In genomic region chr13:34039678-34040077, GRCh38 we compare ENCODE assay signal across 15 cellular contexts.
DNase-seq lines count a peak whose midpoint lies in the region; ATAC-seq, FAIRE-seq and TF ChIP-seq lines count a peak whose summit lies in the region.
"Had no signal": no experiment of that assay in that cellular context is flagged by ENCODE, and none has a peak within 500 bp of the region (broad histone marks: within the 10 kb centered on the region; RNA-seq: fewer than 3 reads in every experiment).

No MANE protein-coding gene starts in this region.

- H3K27ac ChIP-seq in OCI-LY1 (ENCODE audit: low read depth, low read length, poor library complexity, severe bottlenecking) (peak overlapping the region; percentile 74), keratinocyte (ENCODE audit: control insufficient read depth, insufficient read depth, low read length) (no peak overlapping the region), esophagus muscularis mucosa (replicated peaks in 1 of 4) (no peak overlapping the region)
- H3K27ac ChIP-seq: C4-2B had no signal

- H4K20me1 ChIP-seq in OCI-LY1 (ENCODE audit: insufficient read depth, low read length), result no peaks in the 10 kb centered on the region
- no peaks in the 10 kb centered on the region for H4K20me1 ChIP-seq in keratinocyte (ENCODE audit: control insufficient read depth, extremely low read depth, insufficient read depth, low read length)

- H3K4me1 ChIP-seq in OCI-LY1 (ENCODE audit: insufficient read depth, low read length, severe bottlenecking), result peaks cover 36% of the 10 kb centered on the region
- peaks cover 41% of the 10 kb centered on the region for H3K4me1 ChIP-seq in keratinocyte (ENCODE audit: control insufficient read depth, extremely low read depth, insufficient read depth, low read length)
- peaks cover 0 to 9% (median 8%) of the 10 kb centered on the region in 4 donors for H3K4me1 ChIP-seq in esophagus muscularis mucosa
- H3K4me1 ChIP-seq: BE2C had no signal

- dilution Hi-C loops in keratinocyte (cut with MboI; ENCODE audit: extremely low pct_ligation_motif_present, low sequenced_read_pairs), result no loop called here

- TF ChIP-seq CTCF in OCI-LY1 (IDR thresholded peaks at IDR 0.05; ENCODE audit: low read length) (no peak), WTC11 (IDR thresholded peaks at IDR 0.05) (no peak), keratinocyte (optimal IDR thresholded peaks at IDR 0.05 in 1 of 3, IDR thresholded peaks at IDR 0.05 in 1 of 3, conservative IDR thresholded peaks at IDR 0.05 in 1 of 3; ENCODE audit: extremely low read depth in 1 of 3, insufficient read depth in 2 of 3, low read length in 3 of 3) (no peak), esophagus muscularis mucosa (IDR thresholded peaks at IDR 0.05) (no peak)

- no peak for TF ChIP-seq EP300 in esophagus muscularis mucosa (IDR thresholded peaks at IDR 0.05)

- ATAC-seq in WTC11, result no peak
- ATAC-seq in stimulated activated effector memory CD8-positive, alpha-beta T cell treated with anti-CD3 and anti-CD28 coated beads, Interleukin-12 subunit alpha, Interleukin-12 subunit beta, amount 100 ng/mL, for 72 hours, result peak; percentile 13
- no peak for ATAC-seq in GM19395 (IDR thresholded peaks at IDR 0.05; ENCODE audit: unreplicated experiment)
- ATAC-seq: GM12878, GM23338 had no signal

- TF ChIP-seq POLR2A in esophagus muscularis mucosa (IDR thresholded peaks at IDR 0.05; ENCODE audit: low read depth), result no peak

- DNase-seq in WTC11 (ENCODE audit: low spot score), result no peak
- no peak for DNase-seq in keratinocyte (ENCODE audit: low read depth, low spot score)
- no peak for DNase-seq in stimulated activated effector memory CD8-positive, alpha-beta T cell treated with anti-CD3 and anti-CD28 coated beads, Interleukin-12 subunit alpha, Interleukin-12 subunit beta, amount 100 ng/mL, for 72 hours (ENCODE audit: low spot score in 2 of 2)
- no peak for DNase-seq in DMS114 treated with DMSO at 0.1 percent for 48 hours (lab: John Stamatoyannopoulos, UW; ENCODE audit: unreplicated experiment)
- DNase-seq in esophagus muscularis mucosa (ENCODE audit: extremely low spot score), result no peak
- DNase-seq: BE2C; CD4-positive, alpha-beta memory T cell; H7 had no signal

- POLR2A ChIA-PET in WTC11 (lab: Charles Lee), result no interaction called here

- H3K27me3 Mint-ChIP-seq in WTC11 (ENCODE audit: low read depth), result no peaks in the 10 kb centered on the region

- H2AFZ ChIP-seq in OCI-LY1 (ENCODE audit: low read length) (no peak overlapping the region), keratinocyte (ENCODE audit: control insufficient read depth, low read length) (peak overlapping the region; percentile 34)
- H2AFZ ChIP-seq: GM23338 had no signal

- intact Hi-C loops in esophagus muscularis mucosa (cut with DNase I), result no loop called here

- H3K9me2 ChIP-seq in OCI-LY1 (ENCODE audit: low read depth, low read length), result no peaks in the 10 kb centered on the region

- H3K79me2 ChIP-seq in OCI-LY1 (ENCODE audit: insufficient read depth, low read length) (no peaks in the 10 kb centered on the region), keratinocyte (ENCODE audit: control insufficient read depth, insufficient read depth, low read length) (no peaks in the 10 kb centered on the region)

- peaks cover 17% of the 10 kb centered on the region for H3K4me1 Mint-ChIP-seq in WTC11
- no peaks in the 10 kb centered on the region for H3K4me1 Mint-ChIP-seq in stimulated activated effector memory CD8-positive, alpha-beta T cell treated with anti-CD3 and anti-CD28 coated beads, Interleukin-12 subunit alpha, Interleukin-12 subunit beta, amount 100 ng/mL, for 72 hours
- H3K4me1 Mint-ChIP-seq: CD4-positive, alpha-beta memory T cell had no signal

- no peaks in the 10 kb centered on the region for H3F3A ChIP-seq in OCI-LY1 (ENCODE audit: insufficient read depth, low read length)

- H3K36me3 ChIP-seq in OCI-LY1 (ENCODE audit: insufficient read depth, low read length) (no peaks in the 10 kb centered on the region; the same call in 1 of the 2 replicates), keratinocyte (ENCODE audit: control insufficient read depth in 2 of 2, extremely low read depth in 1 of 2, insufficient read depth in 2 of 2, low read length in 2 of 2) (no peaks in the 10 kb centered on the region), esophagus muscularis mucosa (no peaks in the 10 kb centered on the region)
- H3K36me3 ChIP-seq: BE2C had no signal

- H3K4me3 Mint-ChIP-seq in WTC11, result no peak overlapping the region
- H3K4me3 Mint-ChIP-seq in stimulated activated effector memory CD8-positive, alpha-beta T cell treated with anti-CD3 and anti-CD28 coated beads, Interleukin-12 subunit alpha, Interleukin-12 subunit beta, amount 100 ng/mL, for 72 hours, result no peak overlapping the region
- H3K4me3 Mint-ChIP-seq: CD4-positive, alpha-beta memory T cell; GM23338; IgD-negative memory B cell had no signal

- H3K4me3 ChIP-seq in OCI-LY1 (ENCODE audit: low read depth, low read length, poor library complexity, severe bottlenecking), result no peak overlapping the region
- no peak overlapping the region for H3K4me3 ChIP-seq in keratinocyte (ENCODE audit: control insufficient read depth in 2 of 3, extremely low read depth in 1 of 3, insufficient read depth in 2 of 3, low read depth in 1 of 3, low read length in 3 of 3)
- no peak overlapping the region for H3K4me3 ChIP-seq in esophagus muscularis mucosa
- H3K4me3 ChIP-seq: GM12878, GM23338 had no signal

- FAIRE-seq in keratinocyte (lab: Jason Lieb, UNC), result no peak
- FAIRE-seq: A204.1, GM12878 had no signal

- WGBS in esophagus muscularis mucosa, result 96% methylated on average over 1 of the region's 1 CpG

- H3K36me3 Mint-ChIP-seq in WTC11, result no peaks in the 10 kb centered on the region
- no peaks in the 10 kb centered on the region for H3K36me3 Mint-ChIP-seq in stimulated activated effector memory CD8-positive, alpha-beta T cell treated with anti-CD3 and anti-CD28 coated beads, Interleukin-12 subunit alpha, Interleukin-12 subunit beta, amount 100 ng/mL, for 72 hours
- H3K36me3 Mint-ChIP-seq: CD4-positive, alpha-beta memory T cell; IgD-negative memory B cell had no signal

- no peak overlapping the region for H3K9ac ChIP-seq in OCI-LY1 (ENCODE audit: low read length)
- no peak overlapping the region for H3K9ac ChIP-seq in keratinocyte (ENCODE audit: control insufficient read depth, extremely low read depth, insufficient read depth, low read length)

- H3K9me3 Mint-ChIP-seq in WTC11, result peaks cover 9% of the 10 kb centered on the region
- peaks cover 4% of the 10 kb centered on the region for H3K9me3 Mint-ChIP-seq in stimulated activated effector memory CD8-positive, alpha-beta T cell treated with anti-CD3 and anti-CD28 coated beads, Interleukin-12 subunit alpha, Interleukin-12 subunit beta, amount 100 ng/mL, for 72 hours

- H3K4me2 ChIP-seq in OCI-LY1 (ENCODE audit: low read length) (no peak overlapping the region), keratinocyte (ENCODE audit: control insufficient read depth, extremely low read depth, insufficient read depth, low read depth, low read length) (no peak overlapping the region)
- H3K4me2 ChIP-seq: GM23338 had no signal

- peak overlapping the region; percentile 1; the same call in 1 of the 2 replicates for H3K27ac Mint-ChIP-seq in WTC11
- H3K27ac Mint-ChIP-seq in stimulated activated effector memory CD8-positive, alpha-beta T cell treated with anti-CD3 and anti-CD28 coated beads, Interleukin-12 subunit alpha, Interleukin-12 subunit beta, amount 100 ng/mL, for 72 hours, result no peak overlapping the region
- H3K27ac Mint-ChIP-seq: CD4-positive, alpha-beta memory T cell; GM23338; IgD-negative memory B cell had no signal

- H3K9me3 ChIP-seq in OCI-LY1 (ENCODE audit: low read length) (no peaks in the 10 kb centered on the region), keratinocyte (ENCODE audit: control insufficient read depth, low read depth, low read length) (no peaks in the 10 kb centered on the region), esophagus muscularis mucosa (no peaks in the 10 kb centered on the region)
- H3K9me3 ChIP-seq: BE2C had no signal

- CTCF ChIA-PET in WTC11 (lab: Charles Lee), result no interaction called here

- H3K27me3 ChIP-seq in OCI-LY1 (ENCODE audit: insufficient read depth, low read length) (no peaks in the 10 kb centered on the region), keratinocyte (ENCODE audit: control insufficient read depth, extremely low read depth, insufficient read depth, low read length) (no peaks in the 10 kb centered on the region), esophagus muscularis mucosa (no peaks in the 10 kb centered on the region)
- H3K27me3 ChIP-seq: BE2C had no signal

- H3K9me1 ChIP-seq in keratinocyte (ENCODE audit: control insufficient read depth, extremely low read depth, insufficient read depth, low read length), result no peaks in the 10 kb centered on the region

TF ChIP-seq in WTC11, 78 proteins besides CTCF, POLR2A, EP300 and RAD21 (continues in another document):
- TF ChIP-seq ZNF425 (CRISPR knock-in tag; conservative IDR thresholded peaks at IDR 0.05), result no peak
- no peak for TF ChIP-seq ZBTB21 (CRISPR knock-in tag; IDR thresholded peaks at IDR 0.05; ENCODE audit: borderline replicate concordance)
- TF ChIP-seq TP53 (CRISPR knock-in tag; IDR thresholded peaks at IDR 0.05), result no peak
- no peak for TF ChIP-seq USF2 (CRISPR knock-in tag; IDR thresholded peaks at IDR 0.05)
